Comparison of ENCODE assay signal across 10 cellular contexts in the genomic region with DNA sequence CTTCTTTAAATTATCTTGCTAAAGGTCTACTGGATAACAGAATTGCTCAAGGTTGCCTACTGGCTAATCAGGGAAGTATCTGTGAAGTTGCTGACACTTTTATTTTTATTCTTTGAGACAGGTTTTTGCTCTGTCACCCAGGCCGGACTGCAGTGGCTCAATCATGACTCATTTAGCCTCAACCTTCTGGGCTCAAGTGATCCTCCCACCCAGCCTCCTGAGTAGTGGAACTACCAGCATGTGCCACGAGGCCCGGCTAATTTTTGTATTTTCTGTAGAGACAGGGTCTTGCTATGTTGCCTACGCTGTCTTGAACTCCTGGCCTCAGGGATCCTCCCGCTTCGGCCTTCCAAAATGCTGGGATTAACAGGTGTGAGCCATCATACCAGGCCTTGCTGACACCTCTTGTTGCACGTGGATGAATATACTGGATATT. TPM values are rescaled to one million over a fixed set of nuclear protein-coding genes. Genes with fewer than 3 reads are reported as not detected.
DNase-seq lines count a peak whose midpoint lies in the region; ATAC-seq and TF ChIP-seq lines count a peak whose summit lies in the region.
"Had no signal": no experiment of that assay in that cellular context is flagged by ENCODE, and none has a peak within 500 bp of the region (broad histone marks: within the 10 kb centered on the region; RNA-seq: fewer than 3 reads in every experiment).

No MANE protein-coding gene starts in this region.

- no peaks in the 10 kb centered on the region for H3K4me1 ChIP-seq in SJCRH30

- POLR2A ChIA-PET in activated CD8-positive, alpha-beta T cell treated with anti-CD3 and anti-CD28 coated beads for 36 hours (lab: Charles Lee): no interaction called here
- POLR2A ChIA-PET in activated CD8-positive, alpha-beta T cell treated with anti-CD3 and anti-CD28 coated beads, Interleukin-2, amount 10 ng/mL, durations not matched to agents 7 days and 5 days (lab: Charles Lee): interaction anchor here (1.4 kb wide), 1 partner anchor 7 kb away, joined by 3 read pairs; no protein-coding TSS in a partner anchor
- POLR2A ChIA-PET in GM10248 (lab: Yijun Ruan, JAX): no interaction called here

- peaks cover 79% of the 10 kb centered on the region for H3K4me1 Mint-ChIP-seq in activated CD8-positive, alpha-beta T cell treated with anti-CD3 and anti-CD28 coated beads for 36 hours (ENCODE audit: low read depth)
- H3K4me1 Mint-ChIP-seq in activated CD8-positive, alpha-beta T cell treated with anti-CD3 and anti-CD28 coated beads, Interleukin-2, amount 10 ng/mL, durations not matched to agents 7 days and 5 days (ENCODE audit: low read depth): peaks cover 41% of the 10 kb centered on the region
- H3K4me1 Mint-ChIP-seq in stimulated activated naive B cell treated with anti-CD40 and anti-IgM and Interleukin-4, amounts not matched to agents 10 μg/mL and 1 μg/mL and 100 μg/mL, for 72 hours: peaks cover 34 to 46% of the 10 kb centered on the region in 2 donors

- H3K9me3 Mint-ChIP-seq in activated CD8-positive, alpha-beta T cell treated with anti-CD3 and anti-CD28 coated beads for 36 hours: no peaks in the 10 kb centered on the region
- no peaks in the 10 kb centered on the region for H3K9me3 Mint-ChIP-seq in activated CD8-positive, alpha-beta T cell treated with anti-CD3 and anti-CD28 coated beads, Interleukin-2, amount 10 ng/mL, durations not matched to agents 7 days and 5 days (ENCODE audit: insufficient read depth)
- H3K9me3 Mint-ChIP-seq in stimulated activated naive B cell treated with anti-CD40 and anti-IgM and Interleukin-4, amounts not matched to agents 10 μg/mL and 1 μg/mL and 100 μg/mL, for 72 hours: no peaks in the 10 kb centered on the region
- H3K9me3 Mint-ChIP-seq: IgD-negative memory B cell had no signal

- peak; percentile 55 for DNase-seq in activated CD8-positive, alpha-beta T cell treated with anti-CD3 and anti-CD28 coated beads for 36 hours
- no peak for DNase-seq in activated CD8-positive, alpha-beta T cell treated with anti-CD3 and anti-CD28 coated beads, Interleukin-2, amount 10 ng/mL, durations not matched to agents 7 days and 5 days
- peak; percentile 93 for DNase-seq in SKM-1 treated with dmso at 0.1 percent for 144 hours (lab: John Stamatoyannopoulos, UW; ENCODE audit: unreplicated experiment)
- peak; percentile 16 for DNase-seq in glomerular visceral epithelial cell (ENCODE audit: extremely low spot score)
- DNase-seq in stimulated activated naive B cell treated with anti-CD40 and anti-IgM and Interleukin-4, amounts not matched to agents 10 μg/mL and 1 μg/mL and 100 μg/mL, for 72 hours: no peak
- no peak for DNase-seq in GM10248 (ENCODE audit: extremely low spot score)
- no peak for DNase-seq in NCI-H1930 (lab: John Stamatoyannopoulos, UW)
- DNase-seq in SJCRH30: no peak

- peak overlapping the region; percentile 64 for H3K27ac Mint-ChIP-seq in activated CD8-positive, alpha-beta T cell treated with anti-CD3 and anti-CD28 coated beads for 36 hours
- H3K27ac Mint-ChIP-seq in activated CD8-positive, alpha-beta T cell treated with anti-CD3 and anti-CD28 coated beads, Interleukin-2, amount 10 ng/mL, durations not matched to agents 7 days and 5 days: no peak overlapping the region
- H3K27ac Mint-ChIP-seq in stimulated activated naive B cell treated with anti-CD40 and anti-IgM and Interleukin-4, amounts not matched to agents 10 μg/mL and 1 μg/mL and 100 μg/mL, for 72 hours: peak overlapping the region; percentile 9

- no peak for TF ChIP-seq CTCF in activated CD8-positive, alpha-beta T cell treated with anti-CD3 and anti-CD28 coated beads for 36 hours (IDR thresholded peaks at IDR 0.05)
- no peak for TF ChIP-seq CTCF in GM10248 (IDR thresholded peaks at IDR 0.05; ENCODE audit: control extremely low read depth, extremely low read depth, low read depth, missing control alignments)

- H3K4me3 Mint-ChIP-seq in activated CD8-positive, alpha-beta T cell treated with anti-CD3 and anti-CD28 coated beads for 36 hours: no peak overlapping the region
- no peak overlapping the region for H3K4me3 Mint-ChIP-seq in activated CD8-positive, alpha-beta T cell treated with anti-CD3 and anti-CD28 coated beads, Interleukin-2, amount 10 ng/mL, durations not matched to agents 7 days and 5 days
- no peak overlapping the region for H3K4me3 Mint-ChIP-seq in stimulated activated naive B cell treated with anti-CD40 and anti-IgM and Interleukin-4, amounts not matched to agents 10 μg/mL and 1 μg/mL and 100 μg/mL, for 72 hours
- H3K4me3 Mint-ChIP-seq: IgD-negative memory B cell had no signal

- H3K27ac ChIP-seq in SJCRH30: no peak overlapping the region

- H3K4me3 ChIP-seq in SJCRH30: no peak overlapping the region
- H3K4me3 ChIP-seq: BLaER1 treated with 17β-estradiol and CSF1 and Interleukin-3, amounts not matched to agents 10 nM and 100 nM had no signal

- H3K27me3 Mint-ChIP-seq in activated CD8-positive, alpha-beta T cell treated with anti-CD3 and anti-CD28 coated beads for 36 hours: no peaks in the 10 kb centered on the region
- no peaks in the 10 kb centered on the region for H3K27me3 Mint-ChIP-seq in activated CD8-positive, alpha-beta T cell treated with anti-CD3 and anti-CD28 coated beads, Interleukin-2, amount 10 ng/mL, durations not matched to agents 7 days and 5 days (ENCODE audit: low read depth)
- no peaks in the 10 kb centered on the region for H3K27me3 Mint-ChIP-seq in stimulated activated naive B cell treated with anti-CD40 and anti-IgM and Interleukin-4, amounts not matched to agents 10 μg/mL and 1 μg/mL and 100 μg/mL, for 72 hours
- H3K27me3 Mint-ChIP-seq: IgD-negative memory B cell had no signal

- no peaks in the 10 kb centered on the region for H3K9me3 ChIP-seq in SJCRH30 (replicated peaks)

- intact Hi-C loops in activated CD8-positive, alpha-beta T cell treated with anti-CD3 and anti-CD28 coated beads for 36 hours (cut with micrococcal nuclease): loop anchor here (5.0 kb wide), 1 partner anchor 38 kb away; no protein-coding TSS in a partner anchor

- H3K36me3 ChIP-seq in SJCRH30: no peaks in the 10 kb centered on the region

- peaks cover 7% of the 10 kb centered on the region for H3K36me3 Mint-ChIP-seq in activated CD8-positive, alpha-beta T cell treated with anti-CD3 and anti-CD28 coated beads for 36 hours (ENCODE audit: low read depth)
- H3K36me3 Mint-ChIP-seq in activated CD8-positive, alpha-beta T cell treated with anti-CD3 and anti-CD28 coated beads, Interleukin-2, amount 10 ng/mL, durations not matched to agents 7 days and 5 days (ENCODE audit: low read depth): peaks cover 17% of the 10 kb centered on the region
- H3K36me3 Mint-ChIP-seq in stimulated activated naive B cell treated with anti-CD40 and anti-IgM and Interleukin-4, amounts not matched to agents 10 μg/mL and 1 μg/mL and 100 μg/mL, for 72 hours: peaks cover 8 to 25% of the 10 kb centered on the region in 2 donors

- CTCF ChIA-PET in activated CD8-positive, alpha-beta T cell treated with anti-CD3 and anti-CD28 coated beads for 36 hours (lab: Charles Lee): no interaction called here
- CTCF ChIA-PET in activated CD8-positive, alpha-beta T cell treated with anti-CD3 and anti-CD28 coated beads, Interleukin-2, amount 10 ng/mL, durations not matched to agents 7 days and 5 days (lab: Charles Lee): no interaction called here
- CTCF ChIA-PET in GM10248 (lab: Yijun Ruan, JAX): no interaction called here

- peak; percentile 78 for ATAC-seq in activated CD8-positive, alpha-beta T cell treated with anti-CD3 and anti-CD28 coated beads for 36 hours
- ATAC-seq in activated CD8-positive, alpha-beta T cell treated with anti-CD3 and anti-CD28 coated beads, Interleukin-2, amount 10 ng/mL, durations not matched to agents 7 days and 5 days: no peak
- peak; percentile 67 to 72 for ATAC-seq in stimulated activated naive B cell treated with anti-CD40 and anti-IgM and Interleukin-4, amounts not matched to agents 10 μg/mL and 1 μg/mL and 100 μg/mL, for 72 hours (replicated peaks)

- no peaks in the 10 kb centered on the region for H3K27me3 ChIP-seq in SJCRH30
- H3K27me3 ChIP-seq: BLaER1 treated with 17β-estradiol and CSF1 and Interleukin-3, amounts not matched to agents 10 nM and 100 nM had no signal

RNA-seq across cellular contexts. Expression of a gene that starts 43.1 kb away (rescaled TPM):
- total RNA-seq in activated CD8-positive, alpha-beta T cell treated with anti-CD3 and anti-CD28 coated beads for 36 hours: 10 to 100 TPM; 70.0 to 74.9 TPM
- total RNA-seq in activated CD8-positive, alpha-beta T cell treated with anti-CD3 and anti-CD28 coated beads, Interleukin-2, amount 10 ng/mL, durations not matched to agents 7 days and 5 days: 100 to 1,000 TPM; 110 to 112 TPM
- total RNA-seq in SJCRH30 (2014; rRNA removed; shearing (Covaris generic)): 45.4 and 54.3 TPM in 2 replicates

Comparison
In these comparisons a context has a peak if more than half of its experiments do, and no peak if none do; other contexts are left out.
1. DNase-seq: peak in activated CD8-positive, alpha-beta T cell treated with anti-CD3 and anti-CD28 coated beads for 36 hours (single experiment), SKM-1 treated with dmso at 0.1 percent for 144 hours (single experiment) and glomerular visceral epithelial cell (single experiment); none in activated CD8-positive, alpha-beta T cell treated with anti-CD3 and anti-CD28 coated beads, Interleukin-2, amount 10 ng/mL, durations not matched to agents 7 days and 5 days (single experiment), stimulated activated naive B cell treated with anti-CD40 and anti-IgM and Interleukin-4, amounts not matched to agents 10 μg/mL and 1 μg/mL and 100 μg/mL, for 72 hours (single experiment), GM10248 (single experiment), NCI-H1930 (0 of 2) and SJCRH30 (0 of 2).